In the genomic region with DNA sequence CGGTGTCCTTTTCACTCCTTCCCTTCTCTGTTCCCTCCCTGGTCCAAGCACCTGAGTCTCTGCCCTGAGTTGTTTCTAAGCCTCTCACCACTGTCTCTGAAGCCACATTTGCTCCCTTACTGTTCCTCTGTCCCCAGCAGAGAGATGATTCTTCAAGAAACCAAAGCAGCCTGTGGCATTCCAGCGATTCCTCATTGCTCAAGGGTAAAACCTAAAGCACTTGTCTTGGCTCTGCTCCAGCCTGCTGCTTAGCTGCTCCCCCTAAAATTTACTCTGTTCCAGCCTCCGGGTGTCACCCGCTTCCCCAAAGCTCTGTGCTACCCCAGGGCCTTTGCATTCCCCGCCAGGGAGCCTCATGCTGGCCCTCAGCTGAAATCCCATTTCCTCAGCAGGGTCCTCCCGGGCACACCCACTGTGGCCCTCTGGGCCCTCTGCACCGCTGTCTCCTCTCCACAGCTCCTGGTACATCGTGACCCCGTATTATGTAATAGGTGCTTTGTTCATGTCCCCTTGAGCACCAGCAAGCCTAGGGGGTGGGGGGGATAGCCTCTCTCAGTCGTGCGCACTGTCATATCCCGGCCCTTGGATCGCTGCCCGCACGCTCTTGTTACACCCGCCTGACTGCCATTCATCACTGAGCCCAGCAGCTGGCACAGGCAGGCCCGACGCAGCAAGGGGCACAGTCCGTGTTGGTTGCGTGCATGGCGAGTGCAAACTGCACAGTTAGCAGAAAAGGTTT, we compare ENCODE assay signal across 6 cellular contexts.
DNase-seq lines count a peak whose midpoint lies in the region; ATAC-seq lines count a peak whose summit lies in the region.

No MANE protein-coding gene starts in this region.

- no peak for ATAC-seq in GM19455 (IDR thresholded peaks at IDR 0.05; ENCODE audit: unreplicated experiment)
- ATAC-seq in GM21576 (IDR thresholded peaks at IDR 0.05; ENCODE audit: unreplicated experiment): no peak
- ATAC-seq in GM21526 (IDR thresholded peaks at IDR 0.05; ENCODE audit: low FRiP score, unreplicated experiment): no peak

- peak; percentile 98 for DNase-seq in Ammon's horn (ENCODE audit: low spot score)
- DNase-seq in NCI-H345 treated with DMSO at 0.1 percent for 48 hours (lab: John Stamatoyannopoulos, UW; ENCODE audit: unreplicated experiment): peak; percentile 89
- peak; percentile 37 to 97 (median 91) for DNase-seq in hypothalamus (lab: John Stamatoyannopoulos, UW)
